ENCODE assay signal across 8 cellular contexts in genomic region chr6:116369540-116370327, GRCh38. TPM values are rescaled to one million over a fixed set of nuclear protein-coding genes. Genes with fewer than 3 reads are reported as not detected.
DNase-seq lines count a peak whose midpoint lies in the region; ATAC-seq lines count a peak whose summit lies in the region.

No MANE protein-coding gene starts in this region.

- peak; percentile 34 for ATAC-seq in HG02623 (IDR thresholded peaks at IDR 0.05; ENCODE audit: unreplicated experiment)
- no peak for ATAC-seq in T-cell (replicated peaks in 1 of 4)

- H3K9me3 ChIP-seq in iPS DF 6.9 (ENCODE audit: control insufficient read depth, insufficient read depth, low read length): no peaks in the 10 kb centered on the region
- H3K9me3 ChIP-seq in subcutaneous abdominal adipose tissue (ENCODE audit: control insufficient read depth in 5 of 5, low read length in 5 of 5): no peaks in the 10 kb centered on the region

- H3K27me3 ChIP-seq in iPS DF 6.9 (ENCODE audit: control insufficient read depth, insufficient read depth, low read length): no peaks in the 10 kb centered on the region
- no peaks in the 10 kb centered on the region for H3K27me3 ChIP-seq in subcutaneous abdominal adipose tissue (ENCODE audit: control insufficient read depth in 5 of 5, insufficient read depth in 4 of 5, low read length in 5 of 5)

- H3K27me3 Mint-ChIP-seq in activated CD4-positive, alpha-beta T cell treated with anti-CD3 and anti-CD28 coated beads, Interleukin-2, amount 10 ng/mL, durations not matched to agents 7 days and 5 days: peaks cover 35% of the 10 kb centered on the region
- H3K27me3 Mint-ChIP-seq in T-cell: peaks cover 13 to 22% of the 10 kb centered on the region in 2 donors

- H3K36me3 Mint-ChIP-seq in activated CD4-positive, alpha-beta T cell treated with anti-CD3 and anti-CD28 coated beads, Interleukin-2, amount 10 ng/mL, durations not matched to agents 7 days and 5 days (ENCODE audit: low read depth): no peaks in the 10 kb centered on the region
- H3K36me3 Mint-ChIP-seq in T-cell: no peaks in the 10 kb centered on the region

- no peak for DNase-seq in activated CD4-positive, alpha-beta T cell treated with anti-CD3 and anti-CD28 coated beads, Interleukin-2, amount 10 ng/mL, durations not matched to agents 7 days and 5 days
- no peak for DNase-seq in activated CD4-positive, alpha-beta T cell treated with anti-CD3 and anti-CD28 coated beads, Interleukin-2, amount 50 U/mL, for 48 hours
- peak in 2 of 34 experiments; percentile 4 to 10 for DNase-seq in T-cell
- no peak for DNase-seq in iPS DF 6.9 (ENCODE audit: low read depth, low spot score)
- DNase-seq in activated effector memory CD4-positive, alpha-beta T cell treated with anti-CD3 and anti-CD28 coated beads, Interleukin-2, amount 50 U/mL, for 16 hours: no peak
- no peak for DNase-seq in 8988T

- no peak overlapping the region for H3K27ac Mint-ChIP-seq in activated CD4-positive, alpha-beta T cell treated with anti-CD3 and anti-CD28 coated beads, Interleukin-2, amount 10 ng/mL, durations not matched to agents 7 days and 5 days
- H3K27ac Mint-ChIP-seq in T-cell: peak overlapping the region; percentile 69 to 80

- peaks cover 15% of the 10 kb centered on the region for H3K4me1 Mint-ChIP-seq in activated CD4-positive, alpha-beta T cell treated with anti-CD3 and anti-CD28 coated beads, Interleukin-2, amount 10 ng/mL, durations not matched to agents 7 days and 5 days
- H3K4me1 Mint-ChIP-seq in T-cell: peaks cover 12 to 21% (median 17%) of the 10 kb centered on the region in 3 donors

- H3K4me1 ChIP-seq in iPS DF 6.9 (ENCODE audit: control insufficient read depth, insufficient read depth, low read length) (peaks cover 2% of the 10 kb centered on the region; the same call in 1 of the 2 replicates), subcutaneous abdominal adipose tissue (ENCODE audit: control insufficient read depth in 5 of 5, insufficient read depth in 5 of 5, low read length in 5 of 5) (peaks cover 0 to 35% (median 22%) of the 10 kb centered on the region in 5 donors)

- POLR2A ChIA-PET in activated CD4-positive, alpha-beta T cell treated with anti-CD3 and anti-CD28 coated beads, Interleukin-2, amount 10 ng/mL, durations not matched to agents 7 days and 5 days (lab: Charles Lee): no interaction called here
- POLR2A ChIA-PET in T-cell (lab: Charles Lee): no interaction called here

- WGBS in iPS DF 6.9 (ENCODE audit: insufficient coverage, insufficient read length): no CpG with 5 or more reads among the region's 7 CpGs

- H3K4me3 ChIP-seq in iPS DF 6.9 (ENCODE audit: low read length) (peak overlapping the region; percentile 85; the same call in 1 of the 2 replicates), subcutaneous abdominal adipose tissue (ENCODE audit: low read depth in 1 of 5, low read length in 5 of 5) (peak overlapping the region; percentile 78 to 92 (median 84))

- CTCF ChIA-PET in activated CD4-positive, alpha-beta T cell treated with anti-CD3 and anti-CD28 coated beads, Interleukin-2, amount 10 ng/mL, durations not matched to agents 7 days and 5 days (lab: Charles Lee): interaction anchor here (0.6 to 1.7 kb wide), 3 partner anchors 10 to 19 kb away, joined by 3 to 5 read pairs (median 4); no protein-coding TSS in a partner anchor
- CTCF ChIA-PET in T-cell (lab: Charles Lee): interaction anchor here in 1 of 2 donors (0.7 to 0.9 kb wide), 2 partner anchors 22 to 54 kb away, joined by 3 read pairs; no protein-coding TSS in a partner anchor

- no peaks in the 10 kb centered on the region for H3K9me3 Mint-ChIP-seq in activated CD4-positive, alpha-beta T cell treated with anti-CD3 and anti-CD28 coated beads, Interleukin-2, amount 10 ng/mL, durations not matched to agents 7 days and 5 days
- no peaks in the 10 kb centered on the region for H3K9me3 Mint-ChIP-seq in T-cell

- peak overlapping the region; percentile 73 for H3K4me3 Mint-ChIP-seq in activated CD4-positive, alpha-beta T cell treated with anti-CD3 and anti-CD28 coated beads, Interleukin-2, amount 10 ng/mL, durations not matched to agents 7 days and 5 days
- H3K4me3 Mint-ChIP-seq in T-cell: peak overlapping the region; percentile 82 to 88 (median 86)

- H3K36me3 ChIP-seq in iPS DF 6.9 (ENCODE audit: control insufficient read depth, insufficient read depth, low read length): no peaks in the 10 kb centered on the region; the same call in 1 of the 2 replicates
- H3K36me3 ChIP-seq in subcutaneous abdominal adipose tissue (ENCODE audit: control insufficient read depth in 5 of 5, insufficient read depth in 5 of 5, low read length in 5 of 5): no peaks in the 10 kb centered on the region

- peak overlapping the region; percentile 64 to 95 (median 87) for H3K9ac ChIP-seq in subcutaneous abdominal adipose tissue (ENCODE audit: low read length in 5 of 5)

- H3K27ac ChIP-seq in iPS DF 6.9 (ENCODE audit: low read length): no peak overlapping the region
- H3K27ac ChIP-seq in subcutaneous abdominal adipose tissue (ENCODE audit: low read depth, low read length): peak overlapping the region; percentile 97

RNA-seq across cellular contexts. Expression of gene DSE, which starts 1.0 kb away (rescaled TPM):
- 1 to 10 TPM; 3.6 to 4.2 TPM for total RNA-seq in activated CD4-positive, alpha-beta T cell treated with anti-CD3 and anti-CD28 coated beads, Interleukin-2, amount 10 ng/mL, durations not matched to agents 7 days and 5 days
- 1 to 10 TPM; 5.9 to 9.3 (median 7.4) TPM for total RNA-seq in T-cell
